8 cellular contexts compared by ENCODE assay signal in genomic region chr21:26844258-26845065, GRCh38. TPM values are rescaled to one million over a fixed set of nuclear protein-coding genes. Genes with fewer than 3 reads are reported as not detected.
A peak's percentile ranks its signal among the peaks of the same experiment; 100 is the strongest.
DNase-seq lines count a peak whose midpoint lies in the region; ATAC-seq and TF ChIP-seq lines count a peak whose summit lies in the region.

No MANE protein-coding gene starts in this region.

- POLR2A ChIA-PET in T-cell (lab: Charles Lee), result no interaction called here

- peak; percentile 19 for TF ChIP-seq CTCF in epithelial cell of proximal tubule (conservative IDR thresholded peaks at IDR 0.05; ENCODE audit: low read depth, low read length)
- no peak for TF ChIP-seq CTCF in tibial nerve (IDR thresholded peaks at IDR 0.05)

- H3K4me1 Mint-ChIP-seq in activated CD4-positive, alpha-beta T cell treated with anti-CD3 and anti-CD28 coated beads, Interleukin-2, amount 10 ng/mL, durations not matched to agents 24 days and 14 days, result peaks cover 36% of the 10 kb centered on the region
- H3K4me1 Mint-ChIP-seq in T-cell, result peaks cover 41 to 46% (median 44%) of the 10 kb centered on the region in 3 donors

- ATAC-seq in T-cell (replicated peaks in 1 of 4), result peak in 2 of 4 experiments; percentile 13 to 36
- no peak for ATAC-seq in HG03521 (IDR thresholded peaks at IDR 0.05; ENCODE audit: unreplicated experiment)
- no peak for ATAC-seq in GM19035 (IDR thresholded peaks at IDR 0.05; ENCODE audit: unreplicated experiment)

- H3K4me1 ChIP-seq in tibial nerve, result peaks cover 0 to 47% (median 6%) of the 10 kb centered on the region in 4 donors

- H3K27me3 ChIP-seq in tibial nerve, result no peaks in the 10 kb centered on the region

- peaks cover 59% of the 10 kb centered on the region for H3K27me3 Mint-ChIP-seq in activated CD4-positive, alpha-beta T cell treated with anti-CD3 and anti-CD28 coated beads, Interleukin-2, amount 10 ng/mL, durations not matched to agents 24 days and 14 days
- H3K27me3 Mint-ChIP-seq in T-cell, result peaks cover 63 to 77% of the 10 kb centered on the region in 2 donors

- peaks cover 8% of the 10 kb centered on the region for H3K36me3 Mint-ChIP-seq in activated CD4-positive, alpha-beta T cell treated with anti-CD3 and anti-CD28 coated beads, Interleukin-2, amount 10 ng/mL, durations not matched to agents 24 days and 14 days (ENCODE audit: low read depth)
- H3K36me3 Mint-ChIP-seq in T-cell, result no peaks in the 10 kb centered on the region

- peaks cover 0 to 34% (median 0%) of the 10 kb centered on the region in 3 donors for H3K36me3 ChIP-seq in tibial nerve

- TF ChIP-seq EP300 in tibial nerve (IDR thresholded peaks at IDR 0.05), result peak in 1 of 2 donors; percentile 0

- H3K4me3 Mint-ChIP-seq in activated CD4-positive, alpha-beta T cell treated with anti-CD3 and anti-CD28 coated beads, Interleukin-2, amount 10 ng/mL, durations not matched to agents 24 days and 14 days, result peak overlapping the region; percentile 78
- peak overlapping the region; percentile 66 to 85 (median 69) for H3K4me3 Mint-ChIP-seq in T-cell

- 0 to 1% methylated on average over 36 to 67 of the region's 96 CpGs for WGBS in tibial nerve, 2 donors

- H3K4me3 ChIP-seq in epithelial cell of proximal tubule (ENCODE audit: low read depth, low read length) (peak overlapping the region; percentile 96), tibial nerve (peak overlapping the region; percentile 59 to 97 (median 76))

- H3K9me3 Mint-ChIP-seq in activated CD4-positive, alpha-beta T cell treated with anti-CD3 and anti-CD28 coated beads, Interleukin-2, amount 10 ng/mL, durations not matched to agents 24 days and 14 days, result no peaks in the 10 kb centered on the region
- peaks cover 0 to 6% (median 0%) of the 10 kb centered on the region in 3 donors for H3K9me3 Mint-ChIP-seq in T-cell

- TF ChIP-seq POLR2A in tibial nerve (IDR thresholded peaks at IDR 0.05), result no peak

- CTCF ChIA-PET in T-cell (lab: Charles Lee), result no interaction called here

- peak overlapping the region; percentile 84 for H3K27ac Mint-ChIP-seq in activated CD4-positive, alpha-beta T cell treated with anti-CD3 and anti-CD28 coated beads, Interleukin-2, amount 10 ng/mL, durations not matched to agents 24 days and 14 days
- H3K27ac Mint-ChIP-seq in T-cell, result no peak overlapping the region

- intact Hi-C loops in activated CD4-positive, alpha-beta T cell treated with anti-CD3 and anti-CD28 coated beads, Interleukin-2, amount 10 ng/mL, durations not matched to agents 24 days and 14 days (cut with micrococcal nuclease), result loop anchor here (1.0 to 5.0 kb wide), 4 partner anchors 9 to 718 kb away; partner anchors contain the start of gene ADAMTS5

- no peaks in the 10 kb centered on the region for H3K9me3 ChIP-seq in tibial nerve

- H3K27ac ChIP-seq in tibial nerve, result peak overlapping the region; percentile 87 to 99 (median 93)

- peak; percentile 73 for DNase-seq in activated CD4-positive, alpha-beta T cell treated with anti-CD3 and anti-CD28 coated beads, Interleukin-2, amount 10 ng/mL, durations not matched to agents 24 days and 14 days
- DNase-seq in activated CD4-positive, alpha-beta T cell treated with anti-CD3 and anti-CD28 coated beads for 1 hour, result no peak
- DNase-seq in T-cell (no peak), epithelial cell of proximal tubule (ENCODE audit: low read depth) (no peak), midbrain (lab: John Stamatoyannopoulos, UW) (peak; percentile 61), tibial nerve (ENCODE audit: low spot score in 2 of 2) (peak; percentile 21 to 29)

RNA-seq across cellular contexts. Expression of gene ADAMTS1, which starts 0.7 kb away (rescaled TPM):
- 0.95 and 1.7 TPM in 2 replicates for total RNA-seq in activated CD4-positive, alpha-beta T cell treated with anti-CD3 and anti-CD28 coated beads, Interleukin-2, amount 10 ng/mL, durations not matched to agents 24 days and 14 days
- total RNA-seq in T-cell (1 to 10 TPM in 2 of 5 donors, under 1 TPM in 3; 0.40 to 1.7 (median 0.72) TPM), epithelial cell of proximal tubule (38.4 and 55.6 TPM in 2 replicates), tibial nerve (100 to 1,000 TPM; 232 to 412 (median 327) TPM)

Comparison
In these comparisons a context has a peak if more than half of its experiments do, and no peak if none do; other contexts are left out.
1. DNase-seq: peak in activated CD4-positive, alpha-beta T cell treated with anti-CD3 and anti-CD28 coated beads, Interleukin-2, amount 10 ng/mL, durations not matched to agents 24 days and 14 days (single experiment), midbrain (single experiment) and tibial nerve (2 of 2); none in activated CD4-positive, alpha-beta T cell treated with anti-CD3 and anti-CD28 coated beads for 1 hour (single experiment), T-cell (0 of 34) and epithelial cell of proximal tubule (single experiment).
2. RNA of gene ADAMTS1, which starts 0.7 kb away (total RNA-seq): 232 to 412 TPM in tibial nerve and 38.4 to 55.6 TPM in epithelial cell of proximal tubule; 0.95 to 1.7 TPM in activated CD4-positive, alpha-beta T cell treated with anti-CD3 and anti-CD28 coated beads, Interleukin-2, amount 10 ng/mL, durations not matched to agents 24 days and 14 days and 0.40 to 1.7 TPM in T-cell; every median in the first group is over 10 times any median in the second.